12 cellular contexts compared by ENCODE assay signal in genomic region chr2:132438650-132439030, GRCh38. TPM values are rescaled to one million over a fixed set of nuclear protein-coding genes. Genes with fewer than 3 reads are reported as not detected.
A peak's percentile ranks its signal among the peaks of the same experiment; 100 is the strongest.
DNase-seq lines count a peak whose midpoint lies in the region; ATAC-seq and TF ChIP-seq lines count a peak whose summit lies in the region.
"Had no signal": no experiment of that assay in that cellular context is flagged by ENCODE, and none has a peak within 500 bp of the region (broad histone marks: within the 10 kb centered on the region; RNA-seq: fewer than 3 reads in every experiment).

No MANE protein-coding gene starts in this region.

- no peaks in the 10 kb centered on the region for H3K27me3 ChIP-seq in endodermal cell (ENCODE audit: control insufficient read depth, insufficient read depth, low read length, poor library complexity, severe bottlenecking)
- H3K27me3 ChIP-seq: neutrophil had no signal

- H3K9me3 ChIP-seq in endodermal cell (ENCODE audit: control insufficient read depth, low read length): no peaks in the 10 kb centered on the region
- H3K9me3 ChIP-seq: HAP-1, neutrophil had no signal

- no peak for ATAC-seq in GM21390 (IDR thresholded peaks at IDR 0.05; ENCODE audit: unreplicated experiment)

- H3K27me3 Mint-ChIP-seq in endodermal cell (ENCODE audit: insufficient read depth): no peaks in the 10 kb centered on the region
- H3K27me3 Mint-ChIP-seq in activated T-helper 1 cell treated with anti-CD3 and anti-CD28 coated beads, Interleukin-12 subunit alpha, Interleukin-12 subunit beta, Interleukin-2, Interleukin-4 antibody, amounts not matched to agents 30 ng/mL and 10 ng/mL and 1 ng/mL, durations not matched to agents 14 hours and 24 hours and 36 hours (ENCODE audit: insufficient read depth): no peaks in the 10 kb centered on the region

- H3K27ac ChIP-seq in endodermal cell (ENCODE audit: low read depth, low read length): no peak overlapping the region
- H3K27ac ChIP-seq: neutrophil, WERI-Rb-1 had no signal

- peaks cover 9% of the 10 kb centered on the region for H3K36me3 ChIP-seq in endodermal cell (ENCODE audit: control insufficient read depth, insufficient read depth, low read length)
- H3K36me3 ChIP-seq: HAP-1, neutrophil, WERI-Rb-1 had no signal

- TF ChIP-seq CTCF in endodermal cell (conservative IDR thresholded peaks at IDR 0.05): no peak

- H3K4me1 ChIP-seq in endodermal cell (ENCODE audit: control insufficient read depth, insufficient read depth, low read length): peaks cover 9% of the 10 kb centered on the region
- H3K4me1 ChIP-seq: HAP-1 had no signal

- no peak overlapping the region for H3K9ac ChIP-seq in endodermal cell (ENCODE audit: extremely low read depth, low read length, poor library complexity, severe bottlenecking)

- H3K4me1 Mint-ChIP-seq in endodermal cell: peaks cover 51% of the 10 kb centered on the region
- H3K4me1 Mint-ChIP-seq in activated T-helper 1 cell treated with anti-CD3 and anti-CD28 coated beads, Interleukin-12 subunit alpha, Interleukin-12 subunit beta, Interleukin-2, Interleukin-4 antibody, amounts not matched to agents 30 ng/mL and 10 ng/mL and 1 ng/mL, durations not matched to agents 14 hours and 24 hours and 36 hours (ENCODE audit: low read depth): no peaks in the 10 kb centered on the region

- H3K27ac Mint-ChIP-seq in endodermal cell: no peak overlapping the region
- H3K27ac Mint-ChIP-seq in activated T-helper 1 cell treated with anti-CD3 and anti-CD28 coated beads, Interleukin-12 subunit alpha, Interleukin-12 subunit beta, Interleukin-2, Interleukin-4 antibody, amounts not matched to agents 30 ng/mL and 10 ng/mL and 1 ng/mL, durations not matched to agents 14 hours and 24 hours and 36 hours: no peak overlapping the region

- no peaks in the 10 kb centered on the region for H3K36me3 Mint-ChIP-seq in endodermal cell (ENCODE audit: low read depth)
- H3K36me3 Mint-ChIP-seq in activated T-helper 1 cell treated with anti-CD3 and anti-CD28 coated beads, Interleukin-12 subunit alpha, Interleukin-12 subunit beta, Interleukin-2, Interleukin-4 antibody, amounts not matched to agents 30 ng/mL and 10 ng/mL and 1 ng/mL, durations not matched to agents 14 hours and 24 hours and 36 hours (ENCODE audit: low read depth): no peaks in the 10 kb centered on the region

- peak; percentile 23 for DNase-seq in DMS153 treated with DMSO at 0.1 percent for 48 hours (lab: John Stamatoyannopoulos, UW; ENCODE audit: unreplicated experiment)
- no peak for DNase-seq in DMS153 (lab: John Stamatoyannopoulos, UW)
- peak; percentile 8 for DNase-seq in NCI-H460 (ENCODE audit: extremely low read depth, low read depth)
- peak; percentile 23 for DNase-seq in endodermal cell
- DNase-seq in renal cortical epithelial cell (ENCODE audit: low read depth): peak; percentile 90
- DNase-seq in activated T-helper 1 cell treated with anti-CD3 and anti-CD28 coated beads, Interleukin-12 subunit alpha, Interleukin-12 subunit beta, Interleukin-2, Interleukin-4 antibody, amounts not matched to agents 30 ng/mL and 10 ng/mL and 1 ng/mL, durations not matched to agents 14 hours and 24 hours and 36 hours (ENCODE audit: low spot score): no peak
- DNase-seq in SHP77 treated with DMSO at 0.1 percent for 48 hours (lab: John Stamatoyannopoulos, UW): no peak
- DNase-seq: NCI-H526 treated with DMSO at 0.1 percent for 48 hours, WERI-Rb-1 had no signal

- no peak overlapping the region for H3K4me3 ChIP-seq in endodermal cell (ENCODE audit: low read length)
- H3K4me3 ChIP-seq: HAP-1 had no signal

- no peaks in the 10 kb centered on the region for H3K9me3 Mint-ChIP-seq in endodermal cell
- peaks cover 8% of the 10 kb centered on the region for H3K9me3 Mint-ChIP-seq in activated T-helper 1 cell treated with anti-CD3 and anti-CD28 coated beads, Interleukin-12 subunit alpha, Interleukin-12 subunit beta, Interleukin-2, Interleukin-4 antibody, amounts not matched to agents 30 ng/mL and 10 ng/mL and 1 ng/mL, durations not matched to agents 14 hours and 24 hours and 36 hours

- intact Hi-C loops in activated T-helper 1 cell treated with anti-CD3 and anti-CD28 coated beads, Interleukin-12 subunit alpha, Interleukin-12 subunit beta, Interleukin-2, Interleukin-4 antibody, amounts not matched to agents 30 ng/mL and 10 ng/mL and 1 ng/mL, durations not matched to agents 14 hours and 24 hours and 36 hours (cut with micrococcal nuclease): no loop called here

- WGBS in endodermal cell (ENCODE audit: insufficient coverage in 1 of 2, insufficient read length in 1 of 2), 2 experiments: 83 to 94% methylated on average over 3 to 4 of the region's 4 CpGs

- no peak overlapping the region for H3K4me3 Mint-ChIP-seq in endodermal cell
- no peak overlapping the region for H3K4me3 Mint-ChIP-seq in activated T-helper 1 cell treated with anti-CD3 and anti-CD28 coated beads, Interleukin-12 subunit alpha, Interleukin-12 subunit beta, Interleukin-2, Interleukin-4 antibody, amounts not matched to agents 30 ng/mL and 10 ng/mL and 1 ng/mL, durations not matched to agents 14 hours and 24 hours and 36 hours

RNA-seq across cellular contexts. Expression of gene GPR39, which starts 22.0 kb away (rescaled TPM):
- 0.42 and 0.49 TPM in 2 replicates for total RNA-seq in NCI-H460 (2014; rRNA removed; shearing (Covaris generic))
- polyA plus RNA-seq in NCI-H460 (2014; cell fraction: nucleus; rRNA removed): not detected in 2 replicates
- total RNA-seq in endodermal cell (10 to 100 TPM in 1 of 2 donors, 1 to 10 TPM in 1; 9.4 to 14.6 TPM), renal cortical epithelial cell (9.2 and 26.0 TPM in 2 replicates)
- 2.6 TPM for polyA plus RNA-seq in endodermal cell (2013, experiment 1 of 2)
- 2.8 TPM for polyA plus RNA-seq in endodermal cell (2013, experiment 2 of 2)
- not detected in 2 replicates for total RNA-seq in activated T-helper 1 cell treated with anti-CD3 and anti-CD28 coated beads, Interleukin-12 subunit alpha, Interleukin-12 subunit beta, Interleukin-2, Interleukin-4 antibody, amounts not matched to agents 30 ng/mL and 10 ng/mL and 1 ng/mL, durations not matched to agents 14 hours and 24 hours and 36 hours

Comparison
In these comparisons a context has a peak if more than half of its experiments do, and no peak if none do; other contexts are left out.
1. DNase-seq: peak in DMS153 treated with DMSO at 0.1 percent for 48 hours (single experiment), NCI-H460 (single experiment), endodermal cell (single experiment) and renal cortical epithelial cell (single experiment); none in DMS153 (single experiment), activated T-helper 1 cell treated with anti-CD3 and anti-CD28 coated beads, Interleukin-12 subunit alpha, Interleukin-12 subunit beta, Interleukin-2, Interleukin-4 antibody, amounts not matched to agents 30 ng/mL and 10 ng/mL and 1 ng/mL, durations not matched to agents 14 hours and 24 hours and 36 hours (single experiment) and SHP77 treated with DMSO at 0.1 percent for 48 hours (single experiment).